In genomic region chr7:108308913-108309312, GRCh38 we compare ENCODE assay signal across 9 cellular contexts.
DNase-seq lines count a peak whose midpoint lies in the region; ATAC-seq and TF ChIP-seq lines count a peak whose summit lies in the region.
"Had no signal": no experiment of that assay in that cellular context is flagged by ENCODE, and none has a peak within 500 bp of the region (broad histone marks: within the 10 kb centered on the region; RNA-seq: fewer than 3 reads in every experiment).

No MANE protein-coding gene starts in this region.

- H4K5ac ChIP-seq in H9 (ENCODE audit: insufficient read length, low read depth, low read length): no peak overlapping the region

- no peak overlapping the region for H2BK15ac ChIP-seq in H9 (ENCODE audit: low read depth, low read length)

- H2BK12ac ChIP-seq in H9 (ENCODE audit: insufficient read length, low read depth, low read length): no peak overlapping the region

- no peaks in the 10 kb centered on the region for H3K9me3 ChIP-seq in H9 (ENCODE audit: control insufficient read depth, low read depth, low read length)
- H3K9me3 ChIP-seq: MG63, right atrium auricular region had no signal

- DNase-seq in fibroblast of gingiva (ENCODE audit: low read depth): peak; percentile 97
- DNase-seq in stimulated activated naive CD8-positive, alpha-beta T cell treated with anti-CD3 and anti-CD28 coated beads, Interleukin-15, amount 100 ng/mL, for 72 hours: peak in 1 of 2 donors; percentile 13
- no peak for DNase-seq in SW 1271 (lab: John Stamatoyannopoulos, UW)
- DNase-seq in GF-D8 (lab: John Stamatoyannopoulos, UW): no peak
- no peak for DNase-seq in H9
- DNase-seq: MG63 had no signal

- H4K91ac ChIP-seq in H9 (ENCODE audit: insufficient read length, low read depth, low read length): no peak overlapping the region

- peak; percentile 49 for ATAC-seq in GM21515 (IDR thresholded peaks at IDR 0.05; ENCODE audit: unreplicated experiment)
- peak; percentile 86 for ATAC-seq in stimulated activated naive CD8-positive, alpha-beta T cell treated with anti-CD3 and anti-CD28 coated beads, Interleukin-15, amount 100 ng/mL, for 72 hours

- no peak overlapping the region for H3T11ph ChIP-seq in H9 (ENCODE audit: low read length)

- no peak overlapping the region for H3K4ac ChIP-seq in H9 (ENCODE audit: low read depth, low read length)

- no peaks in the 10 kb centered on the region for H3K79me1 ChIP-seq in H9 (ENCODE audit: insufficient read depth, low read depth, low read length, poor library complexity, severe bottlenecking)

- peak overlapping the region in 1 of 2 donors; percentile 57 for H3K4me3 Mint-ChIP-seq in stimulated activated naive CD8-positive, alpha-beta T cell treated with anti-CD3 and anti-CD28 coated beads, Interleukin-15, amount 100 ng/mL, for 72 hours
- H3K4me3 Mint-ChIP-seq in H9: no peak overlapping the region

- H4K8ac ChIP-seq in H9 (replicated peaks; ENCODE audit: insufficient read length, low read depth, low read length): no peak overlapping the region

- H3K4me2 ChIP-seq in H9 (ENCODE audit: insufficient read depth, insufficient read length, low read length): no peak overlapping the region

- H2AFZ ChIP-seq in H9 (ENCODE audit: low read length): no peak overlapping the region

- H3K9ac ChIP-seq in H9 (ENCODE audit: extremely low read depth, insufficient read length, low read length): no peak overlapping the region

- no peak overlapping the region for H2BK5ac ChIP-seq in H9 (ENCODE audit: insufficient read length, low read length)

- H3K79me2 ChIP-seq in H9 (ENCODE audit: insufficient read depth, low read length): no peaks in the 10 kb centered on the region

- H3K27me3 Mint-ChIP-seq in stimulated activated naive CD8-positive, alpha-beta T cell treated with anti-CD3 and anti-CD28 coated beads, Interleukin-15, amount 100 ng/mL, for 72 hours: no peaks in the 10 kb centered on the region
- H3K27me3 Mint-ChIP-seq in H9 (ENCODE audit: low read depth): no peaks in the 10 kb centered on the region

- H3K23me2 ChIP-seq in H9 (ENCODE audit: insufficient read length, low read depth, low read length, poor library complexity, severe bottlenecking): no peaks in the 10 kb centered on the region

- H3K14ac ChIP-seq in H9 (ENCODE audit: insufficient read depth, low read length): no peak overlapping the region

- H3K4me1 Mint-ChIP-seq in stimulated activated naive CD8-positive, alpha-beta T cell treated with anti-CD3 and anti-CD28 coated beads, Interleukin-15, amount 100 ng/mL, for 72 hours: peaks cover 50% of the 10 kb centered on the region
- H3K4me1 Mint-ChIP-seq in H9: peaks cover 11 to 15% of the 10 kb centered on the region in 2 experiments

- TF ChIP-seq EP300 in Ishikawa (IDR thresholded peaks at IDR 0.05; ENCODE audit: borderline replicate concordance): no peak

- no peak overlapping the region for H2AK5ac ChIP-seq in H9 (ENCODE audit: insufficient read length, low read length)

- H3K18ac ChIP-seq in H9 (ENCODE audit: insufficient read length, low read depth, low read length): no peak overlapping the region

- no peak overlapping the region for H3K56ac ChIP-seq in H9 (ENCODE audit: insufficient read length, low read depth, low read length)

- H4K20me1 ChIP-seq in H9 (ENCODE audit: control insufficient read depth, insufficient read depth, insufficient read length): no peaks in the 10 kb centered on the region

- WGBS in H9 (ENCODE audit: extremely low coverage, insufficient read length, low lambda C conversion rate): no CpG with 5 or more reads among the region's 2 CpGs

- no peak for TF ChIP-seq CTCF in H9 (conservative IDR thresholded peaks at IDR 0.05)

- no peak overlapping the region for H3K23ac ChIP-seq in H9 (ENCODE audit: insufficient read length, low read depth, low read length)

- no peak overlapping the region for H3K27ac ChIP-seq in H9 (ENCODE audit: insufficient read length, low read depth, low read length)
- H3K27ac ChIP-seq: right atrium auricular region had no signal

- peak overlapping the region in 1 of 2 donors; percentile 30 for H3K27ac Mint-ChIP-seq in stimulated activated naive CD8-positive, alpha-beta T cell treated with anti-CD3 and anti-CD28 coated beads, Interleukin-15, amount 100 ng/mL, for 72 hours
- no peak overlapping the region for H3K27ac Mint-ChIP-seq in H9

- H3K36me3 Mint-ChIP-seq in H9 (ENCODE audit: insufficient read depth in 1 of 3, low read depth in 3 of 3): no peaks in the 10 kb centered on the region

- TF ChIP-seq RAD21 in Ishikawa (IDR thresholded peaks at IDR 0.05; ENCODE audit: low read depth): no peak

- H3K27me3 ChIP-seq in H9 (ENCODE audit: insufficient read depth, low read length): no peaks in the 10 kb centered on the region
- H3K27me3 ChIP-seq: MG63, right atrium auricular region had no signal

- no peaks in the 10 kb centered on the region; the same call in 1 of the 2 replicates for H3K4me1 ChIP-seq in H9 (ENCODE audit: insufficient read depth, low read length)
- H3K4me1 ChIP-seq: right atrium auricular region had no signal

- H2BK120ac ChIP-seq in H9 (ENCODE audit: low read depth, low read length, poor library complexity, severe bottlenecking): no peak overlapping the region

- no peak overlapping the region for H2BK20ac ChIP-seq in H9 (ENCODE audit: low read depth, low read length, poor library complexity, severe bottlenecking)

- H3K9me3 Mint-ChIP-seq in stimulated activated naive CD8-positive, alpha-beta T cell treated with anti-CD3 and anti-CD28 coated beads, Interleukin-15, amount 100 ng/mL, for 72 hours: no peaks in the 10 kb centered on the region
- H3K9me3 Mint-ChIP-seq in H9: no peaks in the 10 kb centered on the region

TF ChIP-seq in Ishikawa, 13 proteins besides CTCF, POLR2A, EP300 and RAD21:
- TF ChIP-seq NFIC (IDR thresholded peaks at IDR 0.05): no peak
- no peak for TF ChIP-seq FOXM1 (IDR thresholded peaks at IDR 0.05; ENCODE audit: borderline replicate concordance, low read depth)
- TF ChIP-seq TEAD4 (IDR thresholded peaks at IDR 0.05): peak; percentile 26; the same call in 1 of the 2 replicates
